ENCODE assay signal across 1 cellular context in genomic region chrX:48897157-48897620, GRCh38.
A peak's percentile ranks its signal among the peaks of the same experiment; 100 is the strongest.
TF ChIP-seq lines count a peak whose summit lies in the region.

No MANE protein-coding gene starts in this region.

TF ChIP-seq in HepG2, 621 proteins besides CTCF, POLR2A, EP300 and RAD21 (continued from another document and continues in another):
- TF ChIP-seq SNAPC4 (CRISPR knock-in tag; IDR thresholded peaks at IDR 0.05) (no peak), RAD51 (IDR thresholded peaks at IDR 0.05; ENCODE audit: borderline replicate concordance) (no peak), ZNF879 (CRISPR knock-in tag; IDR thresholded peaks at IDR 0.05) (0 out of 2 replicates have a peak, but pooled peaks have one; percentile 52), ZNF362 (CRISPR knock-in tag; IDR thresholded peaks at IDR 0.05; ENCODE audit: borderline replicate concordance) (no peak), MTF1 (CRISPR knock-in tag; IDR thresholded peaks at IDR 0.05) (no peak), KAT8 (CRISPR knock-in tag; IDR thresholded peaks at IDR 0.05) (no peak), ZNF75D (CRISPR knock-in tag; IDR thresholded peaks at IDR 0.05; ENCODE audit: borderline replicate concordance) (no peak), PLRG1 (conservative IDR thresholded peaks at IDR 0.05) (no peak), ZNF281 (CRISPR knock-in tag; IDR thresholded peaks at IDR 0.05; ENCODE audit: borderline replicate concordance) (no peak; the same call in 1 of the 2 replicates), CEBPZ (IDR thresholded peaks at IDR 0.05; ENCODE audit: low read length) (no peak), RARA (CRISPR knock-in tag; IDR thresholded peaks at IDR 0.05) (no peak), TFDP1 (CRISPR knock-in tag; IDR thresholded peaks at IDR 0.05; ENCODE audit: borderline replicate concordance) (peak; percentile 7; the same call in 1 of the 2 replicates), POLR2AphosphoS2 (IDR thresholded peaks at IDR 0.05; ENCODE audit: low read depth, low read length) (no peak), KLF9 (CRISPR knock-in tag; IDR thresholded peaks at IDR 0.05; ENCODE audit: low read depth) (no peak), ZNF737 (CRISPR knock-in tag; IDR thresholded peaks at IDR 0.05; ENCODE audit: borderline replicate concordance) (no peak), ZIK1 (CRISPR knock-in tag; IDR thresholded peaks at IDR 0.05; ENCODE audit: borderline replicate concordance, low read depth) (no peak), ZC3H13 (CRISPR knock-in tag; IDR thresholded peaks at IDR 0.05) (0 out of 2 replicates have a peak, but pooled peaks have one; percentile 35), ZNF563 (CRISPR knock-in tag; IDR thresholded peaks at IDR 0.05) (no peak), MAX (IDR thresholded peaks at IDR 0.05) (peak; percentile 25; the same call in 1 of the 2 replicates), PAX8 (CRISPR knock-in tag; IDR thresholded peaks at IDR 0.05; ENCODE audit: borderline replicate concordance) (no peak), MAFG (CRISPR knock-in tag; IDR thresholded peaks at IDR 0.05) (no peak), TIGD3 (CRISPR knock-in tag; IDR thresholded peaks at IDR 0.05; ENCODE audit: borderline replicate concordance) (no peak), ZNF687 (CRISPR knock-in tag; IDR thresholded peaks at IDR 0.05) (no peak), HDAC1 (CRISPR knock-in tag; IDR thresholded peaks at IDR 0.05) (0 out of 2 replicates have a peak, but pooled peaks have one; percentile 9), ZNF746 (CRISPR knock-in tag; IDR thresholded peaks at IDR 0.05) (no peak), ZBTB10 (CRISPR knock-in tag; IDR thresholded peaks at IDR 0.05; ENCODE audit: borderline replicate concordance) (no peak), FOXK1 (CRISPR knock-in tag; IDR thresholded peaks at IDR 0.05; ENCODE audit: borderline replicate concordance, low read depth) (no peak), ZKSCAN5 (CRISPR knock-in tag; IDR thresholded peaks at IDR 0.05) (no peak), CSRNP1 (CRISPR knock-in tag; IDR thresholded peaks at IDR 0.05) (0 out of 2 replicates have a peak, but pooled peaks have one; percentile 25), REXO4 (CRISPR knock-in tag; IDR thresholded peaks at IDR 0.05; ENCODE audit: borderline replicate concordance) (no peak)
